In genomic region chr7:6271091-6271658, GRCh38 we compare ENCODE assay signal across 8 cellular contexts. TPM values are rescaled to one million over a fixed set of nuclear protein-coding genes. Genes with fewer than 3 reads are reported as not detected.
A peak's percentile ranks its signal among the peaks of the same experiment; 100 is the strongest.
DNase-seq lines count a peak whose midpoint lies in the region; ATAC-seq and TF ChIP-seq lines count a peak whose summit lies in the region.

No MANE protein-coding gene starts in this region.

- no peak for TF ChIP-seq POLR2A in sigmoid colon (IDR thresholded peaks at IDR 0.05)

- H3K27ac ChIP-seq in HUES6 (ENCODE audit: low read depth, low read length) (no peak overlapping the region), sigmoid colon (peak overlapping the region; percentile 77 to 84 (median 78))

- H3K9ac ChIP-seq in HUES6 (ENCODE audit: low read length) = peak overlapping the region; percentile 28

- no peak for TF ChIP-seq EP300 in sigmoid colon (IDR thresholded peaks at IDR 0.05)

- peaks cover 19% of the 10 kb centered on the region; the same call in 1 of the 2 replicates for H3K4me1 ChIP-seq in HUES6 (ENCODE audit: control insufficient read depth, insufficient read depth, low read length)
- H3K4me1 ChIP-seq in sigmoid colon = peaks cover 0 to 23% (median 16%) of the 10 kb centered on the region in 4 donors

- intact Hi-C loops in sigmoid colon (cut with DNase I) = loop anchor here (2.0 to 5.0 kb wide), 3 partner anchors 51 to 166 kb away; no protein-coding TSS in a partner anchor

- no peaks in the 10 kb centered on the region for H3K36me3 Mint-ChIP-seq in T-helper 2 cell treated with Interferon-gamma antibody and Interleukin-4, amounts not matched to agents 5 μg/mL and 100 μg/mL, for 36 hours (ENCODE audit: low read depth)
- no peaks in the 10 kb centered on the region for H3K36me3 Mint-ChIP-seq in immature natural killer cell

- H3K9me3 ChIP-seq in HUES6 (ENCODE audit: control insufficient read depth, insufficient read depth, low read depth, low read length) = no peaks in the 10 kb centered on the region
- H3K9me3 ChIP-seq in sigmoid colon = no peaks in the 10 kb centered on the region

- H3K36me3 ChIP-seq in HUES6 (ENCODE audit: control insufficient read depth, insufficient read depth, low read length) (no peaks in the 10 kb centered on the region), sigmoid colon (no peaks in the 10 kb centered on the region)

- no peak for ATAC-seq in GM21360 (IDR thresholded peaks at IDR 0.05; ENCODE audit: unreplicated experiment)

- H3K27ac Mint-ChIP-seq in T-helper 2 cell treated with Interferon-gamma antibody and Interleukin-4, amounts not matched to agents 5 μg/mL and 100 μg/mL, for 36 hours = no peak overlapping the region
- peak overlapping the region; percentile 61 to 92 (median 81) for H3K27ac Mint-ChIP-seq in immature natural killer cell

- H3K27me3 ChIP-seq in HUES6 (ENCODE audit: control insufficient read depth, insufficient read depth, low read length) (peaks cover 15% of the 10 kb centered on the region), sigmoid colon (no peaks in the 10 kb centered on the region)

- no peaks in the 10 kb centered on the region for H3K9me3 Mint-ChIP-seq in T-helper 2 cell treated with Interferon-gamma antibody and Interleukin-4, amounts not matched to agents 5 μg/mL and 100 μg/mL, for 36 hours
- no peaks in the 10 kb centered on the region for H3K9me3 Mint-ChIP-seq in immature natural killer cell

- peaks cover 67% of the 10 kb centered on the region for H3K27me3 Mint-ChIP-seq in T-helper 2 cell treated with Interferon-gamma antibody and Interleukin-4, amounts not matched to agents 5 μg/mL and 100 μg/mL, for 36 hours (ENCODE audit: low read depth)
- peaks cover 2 to 12% (median 11%) of the 10 kb centered on the region in 3 donors for H3K27me3 Mint-ChIP-seq in immature natural killer cell (ENCODE audit: low read depth in 3 of 3)

- peaks cover 18% of the 10 kb centered on the region for H3K4me1 Mint-ChIP-seq in T-helper 2 cell treated with Interferon-gamma antibody and Interleukin-4, amounts not matched to agents 5 μg/mL and 100 μg/mL, for 36 hours (ENCODE audit: low read depth)
- H3K4me1 Mint-ChIP-seq in immature natural killer cell = peaks cover 37 to 57% of the 10 kb centered on the region in 2 donors

- DNase-seq in DMS 273 (lab: John Stamatoyannopoulos, UW; ENCODE audit: unreplicated experiment) (peak; percentile 84), cardiac fibroblast (ENCODE audit: low read depth in 2 of 2) (peak; percentile 65 to 69), immature natural killer cell (peak; percentile 43 to 45 (median 43)), sigmoid colon (peak; percentile 83), NCI-H2029 (lab: John Stamatoyannopoulos, UW) (no peak)
- peak; percentile 17 for DNase-seq in T-helper 2 cell treated with Interferon-gamma antibody and Interleukin-4, amounts not matched to agents 5 μg/mL and 100 μg/mL, for 36 hours (ENCODE audit: low spot score)

- 2 to 9% methylated on average over 14 of the region's 14 CpGs for WGBS in sigmoid colon, 2 donors

- H3K4me3 ChIP-seq in HUES6 (ENCODE audit: low read depth, low read length) = peak overlapping the region; percentile 88
- H3K4me3 ChIP-seq in cardiac fibroblast (replicated peaks in 1 of 2; ENCODE audit: low read depth in 2 of 2, low read length in 2 of 2) = peak overlapping the region; percentile 94 to 98
- peak overlapping the region; percentile 70 to 98 (median 92) for H3K4me3 ChIP-seq in sigmoid colon

- TF ChIP-seq CTCF in cardiac fibroblast (IDR thresholded peaks at IDR 0.05; ENCODE audit: low read depth, low read length) = peak; percentile 65
- TF ChIP-seq CTCF in sigmoid colon (IDR thresholded peaks at IDR 0.05) = peak in 3 of 4 experiments; percentile 22 to 56 (median 38)

- H3K4me3 Mint-ChIP-seq in T-helper 2 cell treated with Interferon-gamma antibody and Interleukin-4, amounts not matched to agents 5 μg/mL and 100 μg/mL, for 36 hours = peak overlapping the region; percentile 83
- H3K4me3 Mint-ChIP-seq in immature natural killer cell = peak overlapping the region; percentile 86 to 96 (median 92)

RNA-seq across cellular contexts. Expression of gene CYTH3, which starts 1.2 kb away (rescaled TPM):
- 10 to 100 TPM in 1 of 3 donors, 1 to 10 TPM in 2; 1.2 to 19.3 (median 5.8) TPM for polyA plus RNA-seq in immature natural killer cell
- total RNA-seq in sigmoid colon = 10 to 100 TPM; 27.1 to 34.8 (median 29.3) TPM
- polyA plus RNA-seq in sigmoid colon = 10 to 100 TPM in 1 of 3 donors, 1 to 10 TPM in 2; 6.5 to 10.1 (median 9.0) TPM
